ENCODE assay signal across 25 cellular contexts in genomic region chr22:47247609-47248240, GRCh38.
"Had no signal": no experiment of that assay in that cellular context is flagged by ENCODE, and none has a peak within 500 bp of the region (broad histone marks: within the 10 kb centered on the region; RNA-seq: fewer than 3 reads in every experiment).

No MANE protein-coding gene starts in this region.

- H3K27me3 Mint-ChIP-seq: progenitor cell of endocrine pancreas had no signal

- H3K4me3 Mint-ChIP-seq: activated naive CD4-positive, alpha-beta T cell treated with anti-CD3 and anti-CD28 coated beads, Interleukin-2, amount 10 ng/mL, durations not matched to agents 7 days and 5 days; activated naive CD8-positive, alpha-beta T cell treated with anti-CD3 and anti-CD28 coated beads, Interleukin-2, amount 10 ng/mL, durations not matched to agents 7 days and 5 days; activated T-cell treated with anti-CD3 and anti-CD28 coated beads, Interleukin-2, amount 50 U/mL, for 24 hours; effector memory CD8-positive, alpha-beta T cell; immature natural killer cell; nephron had no signal

- H3K4me3 ChIP-seq: heart left ventricle, left lung, ovary, spleen, testis, transverse colon, uterus had no signal

- H3K27ac Mint-ChIP-seq: activated naive CD4-positive, alpha-beta T cell treated with anti-CD3 and anti-CD28 coated beads, Interleukin-2, amount 10 ng/mL, durations not matched to agents 7 days and 5 days; activated naive CD8-positive, alpha-beta T cell treated with anti-CD3 and anti-CD28 coated beads, Interleukin-2, amount 10 ng/mL, durations not matched to agents 7 days and 5 days; activated T-cell treated with anti-CD3 and anti-CD28 coated beads, Interleukin-2, amount 50 U/mL, for 24 hours; effector memory CD8-positive, alpha-beta T cell; immature natural killer cell; nephron; progenitor cell of endocrine pancreas had no signal

- H3K36me3 Mint-ChIP-seq: activated naive CD4-positive, alpha-beta T cell treated with anti-CD3 and anti-CD28 coated beads, Interleukin-2, amount 10 ng/mL, durations not matched to agents 7 days and 5 days; activated naive CD8-positive, alpha-beta T cell treated with anti-CD3 and anti-CD28 coated beads, Interleukin-2, amount 10 ng/mL, durations not matched to agents 7 days and 5 days; immature natural killer cell had no signal

- H3K4me1 Mint-ChIP-seq: activated naive CD4-positive, alpha-beta T cell treated with anti-CD3 and anti-CD28 coated beads, Interleukin-2, amount 10 ng/mL, durations not matched to agents 7 days and 5 days; activated naive CD8-positive, alpha-beta T cell treated with anti-CD3 and anti-CD28 coated beads, Interleukin-2, amount 10 ng/mL, durations not matched to agents 7 days and 5 days; immature natural killer cell; nephron had no signal

- H3K27ac ChIP-seq: brain microvascular endothelial cell, heart left ventricle, left lung, neutrophil, ovary, spleen, testis, transverse colon, uterus, VCaP had no signal

- H3K4me1 ChIP-seq: heart left ventricle, left lung, spleen, testis, transverse colon, uterus had no signal

- H3K36me3 ChIP-seq: brain microvascular endothelial cell, heart left ventricle, left lung, neutrophil, ovary, spleen, transverse colon, uterus had no signal

- H3K9me3 Mint-ChIP-seq: activated naive CD4-positive, alpha-beta T cell treated with anti-CD3 and anti-CD28 coated beads, Interleukin-2, amount 10 ng/mL, durations not matched to agents 7 days and 5 days; activated naive CD8-positive, alpha-beta T cell treated with anti-CD3 and anti-CD28 coated beads, Interleukin-2, amount 10 ng/mL, durations not matched to agents 7 days and 5 days; activated T-cell treated with anti-CD3 and anti-CD28 coated beads, Interleukin-2, amount 50 U/mL, for 24 hours; effector memory CD8-positive, alpha-beta T cell had no signal

- DNase-seq: activated CD4-positive, alpha-beta T cell treated with anti-CD3 and anti-CD28 coated beads for 48 hours; activated CD4-positive, alpha-beta T cell treated with anti-CD3 and anti-CD28 coated beads, Interleukin-2, amount 50 U/mL, for 48 hours; activated CD8-positive, alpha-beta memory T cell treated with anti-CD3 and anti-CD28 coated beads, Interleukin-2, amount 50 U/mL, for 48 hours; activated gamma-delta T cell; activated naive CD4-positive, alpha-beta T cell treated with anti-CD3 and anti-CD28 coated beads, Interleukin-2, amount 10 ng/mL, durations not matched to agents 7 days and 5 days; activated naive CD8-positive, alpha-beta T cell treated with anti-CD3 and anti-CD28 coated beads, Interleukin-2, amount 10 ng/mL, durations not matched to agents 7 days and 5 days; activated T-cell treated with anti-CD3 and anti-CD28 coated beads, Interleukin-2, amount 50 U/mL, for 24 hours; brain microvascular endothelial cell; cortex of kidney; effector memory CD8-positive, alpha-beta T cell; erythroblast; foreskin fibroblast; heart left ventricle; immature natural killer cell; left lung; ovary; spleen; stimulated activated naive CD8-positive, alpha-beta T cell treated with anti-CD3 and anti-CD28 coated beads, Interleukin-15, Interleukin-2, amounts not matched to agents 100 U/mL and 50 U/mL, for 24 hours; transverse colon; uterus had no signal

- H3K9me3 ChIP-seq: neutrophil, ovary, testis, transverse colon, uterus had no signal

- H3K27me3 ChIP-seq: brain microvascular endothelial cell, neutrophil, ovary, testis, uterus had no signal
